Comparison of ENCODE assay signal across 1 cellular context in the genomic region with DNA sequence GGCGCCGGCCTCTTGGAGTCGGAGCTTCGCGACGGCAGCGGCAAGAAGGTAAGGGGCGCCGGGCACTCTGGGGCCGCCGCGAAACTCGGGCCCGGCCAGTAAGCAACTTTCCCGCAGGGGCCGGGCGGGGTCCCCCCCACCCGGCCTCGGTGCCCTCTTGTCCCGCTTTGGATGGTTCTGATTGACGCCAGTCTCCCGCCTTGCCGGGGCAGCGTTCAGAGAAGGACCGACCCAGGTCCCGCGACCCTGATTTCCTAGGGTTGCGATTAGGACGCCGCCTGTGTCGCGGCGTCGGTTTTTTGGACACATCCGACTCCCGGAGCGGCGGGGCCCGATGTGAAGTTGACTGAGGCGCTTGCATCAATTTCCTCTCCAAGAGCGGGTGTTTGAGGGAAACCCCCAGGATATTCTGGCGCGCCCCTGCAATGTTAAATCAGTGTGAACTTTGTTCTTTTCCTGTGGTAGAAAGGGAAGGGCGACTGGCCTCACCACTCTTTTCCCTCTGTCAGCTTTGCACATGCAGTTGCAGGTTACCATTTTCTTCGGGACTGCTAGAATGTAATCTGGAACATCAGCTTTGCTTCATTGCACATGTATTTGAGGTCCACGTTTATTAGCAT.
A peak's percentile ranks its signal among the peaks of the same experiment; 100 is the strongest.
TF ChIP-seq lines count a peak whose summit lies in the region.

No MANE protein-coding gene starts in this region.

TF ChIP-seq in HepG2, 621 proteins besides CTCF, POLR2A, EP300 and RAD21 (continued from another document and continues in another):
- TF ChIP-seq, protein P1, sequence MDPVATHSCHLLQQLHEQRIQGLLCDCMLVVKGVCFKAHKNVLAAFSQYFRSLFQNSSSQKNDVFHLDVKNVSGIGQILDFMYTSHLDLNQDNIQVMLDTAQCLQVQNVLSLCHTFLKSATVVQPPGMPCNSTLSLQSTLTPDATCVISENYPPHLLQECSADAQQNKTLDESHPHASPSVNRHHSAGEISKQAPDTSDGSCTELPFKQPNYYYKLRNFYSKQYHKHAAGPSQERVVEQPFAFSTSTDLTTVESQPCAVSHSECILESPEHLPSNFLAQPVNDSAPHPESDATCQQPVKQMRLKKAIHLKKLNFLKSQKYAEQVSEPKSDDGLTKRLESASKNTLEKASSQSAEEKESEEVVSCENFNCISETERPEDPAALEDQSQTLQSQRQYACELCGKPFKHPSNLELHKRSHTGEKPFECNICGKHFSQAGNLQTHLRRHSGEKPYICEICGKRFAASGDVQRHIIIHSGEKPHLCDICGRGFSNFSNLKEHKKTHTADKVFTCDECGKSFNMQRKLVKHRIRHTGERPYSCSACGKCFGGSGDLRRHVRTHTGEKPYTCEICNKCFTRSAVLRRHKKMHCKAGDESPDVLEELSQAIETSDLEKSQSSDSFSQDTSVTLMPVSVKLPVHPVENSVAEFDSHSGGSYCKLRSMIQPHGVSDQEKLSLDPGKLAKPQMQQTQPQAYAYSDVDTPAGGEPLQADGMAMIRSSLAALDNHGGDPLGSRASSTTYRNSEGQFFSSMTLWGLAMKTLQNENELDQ (CRISPR knock-in tag; IDR thresholded peaks at IDR 0.05; ENCODE audit: borderline replicate concordance), result no peak
- TF ChIP-seq HOXA5 (CRISPR knock-in tag; IDR thresholded peaks at IDR 0.05) (no peak), CEBPG (CRISPR knock-in tag; IDR thresholded peaks at IDR 0.05) (peak; percentile 67), NFYC (CRISPR knock-in tag; IDR thresholded peaks at IDR 0.05) (no peak), POLR2AphosphoS5 (IDR thresholded peaks at IDR 0.05; ENCODE audit: low read depth, low read length) (peak; percentile 44), ZNF234 (CRISPR knock-in tag; conservative IDR thresholded peaks at IDR 0.05) (no peak), ZNF160 (CRISPR knock-in tag; IDR thresholded peaks at IDR 0.05) (no peak), ISL2 (CRISPR knock-in tag; IDR thresholded peaks at IDR 0.05) (no peak), HNF4A (CRISPR knock-in tag; IDR thresholded peaks at IDR 0.05) (peak; percentile 87), PCBP1 (IDR thresholded peaks at IDR 0.05; ENCODE audit: borderline replicate concordance, low read depth, low read length) (0 out of 2 replicates have a peak, but pooled peaks have one; percentile 24), AGO2 (optimal IDR thresholded peaks at IDR 0.05; ENCODE audit: low read depth, low read length) (no peak), ETV5 (CRISPR knock-in tag; IDR thresholded peaks at IDR 0.05; ENCODE audit: borderline replicate concordance) (peak; percentile 51; the same call in 1 of the 2 replicates), YEATS2 (CRISPR knock-in tag; IDR thresholded peaks at IDR 0.05; ENCODE audit: borderline replicate concordance) (no peak), MBNL3 (CRISPR knock-in tag; conservative IDR thresholded peaks at IDR 0.05) (no peak), MEF2D (CRISPR knock-in tag; IDR thresholded peaks at IDR 0.05) (peak; percentile 51; the same call in 1 of the 2 replicates), NR3C1 (CRISPR knock-in tag; IDR thresholded peaks at IDR 0.05) (no peak), DPF2 (CRISPR knock-in tag; IDR thresholded peaks at IDR 0.05; ENCODE audit: borderline replicate concordance, low read depth) (no peak), HMG20B (CRISPR knock-in tag; conservative IDR thresholded peaks at IDR 0.05) (peak; percentile 29; the same call in 1 of the 2 replicates), PPARG (CRISPR knock-in tag; conservative IDR thresholded peaks at IDR 0.05) (0 out of 2 replicates have a peak, but pooled peaks have one; percentile 8), RXRB (CRISPR knock-in tag; IDR thresholded peaks at IDR 0.05; ENCODE audit: borderline replicate concordance) (peak; percentile 39; the same call in 1 of the 2 replicates), ZBTB20 (CRISPR knock-in tag; IDR thresholded peaks at IDR 0.05; ENCODE audit: borderline replicate concordance, low read depth) (0 out of 2 replicates have a peak, but pooled peaks have one; percentile 22), FOXA1 (IDR thresholded peaks at IDR 0.05) (no peak), FOXA1 (CRISPR knock-in tag; IDR thresholded peaks at IDR 0.05) (no peak), NONO (IDR thresholded peaks at IDR 0.05) (no peak), NONO (CRISPR knock-in tag; conservative IDR thresholded peaks at IDR 0.05) (no peak), RBM22 (optimal IDR thresholded peaks at IDR 0.05; ENCODE audit: low read length) (no peak), ZNF10 (CRISPR knock-in tag; IDR thresholded peaks at IDR 0.05; ENCODE audit: borderline replicate concordance, low read depth) (no peak), PHF21A (CRISPR knock-in tag; IDR thresholded peaks at IDR 0.05) (peak; percentile 96), ASH2L (IDR thresholded peaks at IDR 0.05; ENCODE audit: insufficient read length, low read depth, low read length) (peak; percentile 14), GFI1 (CRISPR knock-in tag; IDR thresholded peaks at IDR 0.05; ENCODE audit: borderline replicate concordance) (peak; percentile 49), ZNF768 (CRISPR knock-in tag; IDR thresholded peaks at IDR 0.05) (no peak), CENPX (CRISPR knock-in tag; IDR thresholded peaks at IDR 0.05) (no peak), RNF2 (conservative IDR thresholded peaks at IDR 0.05; ENCODE audit: low read depth) (no peak; the same call in 1 of the 2 replicates), ZNF354B (CRISPR knock-in tag; IDR thresholded peaks at IDR 0.05) (no peak)
- TF ChIP-seq, protein P2, sequence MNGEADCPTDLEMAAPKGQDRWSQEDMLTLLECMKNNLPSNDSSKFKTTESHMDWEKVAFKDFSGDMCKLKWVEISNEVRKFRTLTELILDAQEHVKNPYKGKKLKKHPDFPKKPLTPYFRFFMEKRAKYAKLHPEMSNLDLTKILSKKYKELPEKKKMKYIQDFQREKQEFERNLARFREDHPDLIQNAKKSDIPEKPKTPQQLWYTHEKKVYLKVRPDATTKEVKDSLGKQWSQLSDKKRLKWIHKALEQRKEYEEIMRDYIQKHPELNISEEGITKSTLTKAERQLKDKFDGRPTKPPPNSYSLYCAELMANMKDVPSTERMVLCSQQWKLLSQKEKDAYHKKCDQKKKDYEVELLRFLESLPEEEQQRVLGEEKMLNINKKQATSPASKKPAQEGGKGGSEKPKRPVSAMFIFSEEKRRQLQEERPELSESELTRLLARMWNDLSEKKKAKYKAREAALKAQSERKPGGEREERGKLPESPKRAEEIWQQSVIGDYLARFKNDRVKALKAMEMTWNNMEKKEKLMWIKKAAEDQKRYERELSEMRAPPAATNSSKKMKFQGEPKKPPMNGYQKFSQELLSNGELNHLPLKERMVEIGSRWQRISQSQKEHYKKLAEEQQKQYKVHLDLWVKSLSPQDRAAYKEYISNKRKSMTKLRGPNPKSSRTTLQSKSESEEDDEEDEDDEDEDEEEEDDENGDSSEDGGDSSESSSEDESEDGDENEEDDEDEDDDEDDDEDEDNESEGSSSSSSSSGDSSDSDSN (CRISPR knock-in tag; IDR thresholded peaks at IDR 0.05), result no peak
- TF ChIP-seq, protein P3, sequence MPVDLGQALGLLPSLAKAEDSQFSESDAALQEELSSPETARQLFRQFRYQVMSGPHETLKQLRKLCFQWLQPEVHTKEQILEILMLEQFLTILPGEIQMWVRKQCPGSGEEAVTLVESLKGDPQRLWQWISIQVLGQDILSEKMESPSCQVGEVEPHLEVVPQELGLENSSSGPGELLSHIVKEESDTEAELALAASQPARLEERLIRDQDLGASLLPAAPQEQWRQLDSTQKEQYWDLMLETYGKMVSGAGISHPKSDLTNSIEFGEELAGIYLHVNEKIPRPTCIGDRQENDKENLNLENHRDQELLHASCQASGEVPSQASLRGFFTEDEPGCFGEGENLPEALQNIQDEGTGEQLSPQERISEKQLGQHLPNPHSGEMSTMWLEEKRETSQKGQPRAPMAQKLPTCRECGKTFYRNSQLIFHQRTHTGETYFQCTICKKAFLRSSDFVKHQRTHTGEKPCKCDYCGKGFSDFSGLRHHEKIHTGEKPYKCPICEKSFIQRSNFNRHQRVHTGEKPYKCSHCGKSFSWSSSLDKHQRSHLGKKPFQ (CRISPR knock-in tag; IDR thresholded peaks at IDR 0.05; ENCODE audit: insufficient replicate concordance), result no peak
- TF ChIP-seq, protein P4, sequence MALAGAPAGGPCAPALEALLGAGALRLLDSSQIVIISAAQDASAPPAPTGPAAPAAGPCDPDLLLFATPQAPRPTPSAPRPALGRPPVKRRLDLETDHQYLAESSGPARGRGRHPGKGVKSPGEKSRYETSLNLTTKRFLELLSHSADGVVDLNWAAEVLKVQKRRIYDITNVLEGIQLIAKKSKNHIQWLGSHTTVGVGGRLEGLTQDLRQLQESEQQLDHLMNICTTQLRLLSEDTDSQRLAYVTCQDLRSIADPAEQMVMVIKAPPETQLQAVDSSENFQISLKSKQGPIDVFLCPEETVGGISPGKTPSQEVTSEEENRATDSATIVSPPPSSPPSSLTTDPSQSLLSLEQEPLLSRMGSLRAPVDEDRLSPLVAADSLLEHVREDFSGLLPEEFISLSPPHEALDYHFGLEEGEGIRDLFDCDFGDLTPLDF (CRISPR knock-in tag; IDR thresholded peaks at IDR 0.05), result peak; percentile 71; the same call in 1 of the 2 replicates
- TF ChIP-seq, protein P5, sequence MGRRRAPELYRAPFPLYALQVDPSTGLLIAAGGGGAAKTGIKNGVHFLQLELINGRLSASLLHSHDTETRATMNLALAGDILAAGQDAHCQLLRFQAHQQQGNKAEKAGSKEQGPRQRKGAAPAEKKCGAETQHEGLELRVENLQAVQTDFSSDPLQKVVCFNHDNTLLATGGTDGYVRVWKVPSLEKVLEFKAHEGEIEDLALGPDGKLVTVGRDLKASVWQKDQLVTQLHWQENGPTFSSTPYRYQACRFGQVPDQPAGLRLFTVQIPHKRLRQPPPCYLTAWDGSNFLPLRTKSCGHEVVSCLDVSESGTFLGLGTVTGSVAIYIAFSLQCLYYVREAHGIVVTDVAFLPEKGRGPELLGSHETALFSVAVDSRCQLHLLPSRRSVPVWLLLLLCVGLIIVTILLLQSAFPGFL (CRISPR knock-in tag; IDR thresholded peaks at IDR 0.05), result no peak
- TF ChIP-seq, protein P6, sequence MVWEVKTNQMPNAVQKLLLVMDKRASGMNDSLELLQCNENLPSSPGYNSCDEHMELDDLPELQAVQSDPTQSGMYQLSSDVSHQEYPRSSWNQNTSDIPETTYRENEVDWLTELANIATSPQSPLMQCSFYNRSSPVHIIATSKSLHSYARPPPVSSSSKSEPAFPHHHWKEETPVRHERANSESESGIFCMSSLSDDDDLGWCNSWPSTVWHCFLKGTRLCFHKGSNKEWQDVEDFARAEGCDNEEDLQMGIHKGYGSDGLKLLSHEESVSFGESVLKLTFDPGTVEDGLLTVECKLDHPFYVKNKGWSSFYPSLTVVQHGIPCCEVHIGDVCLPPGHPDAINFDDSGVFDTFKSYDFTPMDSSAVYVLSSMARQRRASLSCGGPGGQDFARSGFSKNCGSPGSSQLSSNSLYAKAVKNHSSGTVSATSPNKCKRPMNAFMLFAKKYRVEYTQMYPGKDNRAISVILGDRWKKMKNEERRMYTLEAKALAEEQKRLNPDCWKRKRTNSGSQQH (CRISPR knock-in tag; IDR thresholded peaks at IDR 0.05; ENCODE audit: low read depth), result no peak
- TF ChIP-seq, protein P7, sequence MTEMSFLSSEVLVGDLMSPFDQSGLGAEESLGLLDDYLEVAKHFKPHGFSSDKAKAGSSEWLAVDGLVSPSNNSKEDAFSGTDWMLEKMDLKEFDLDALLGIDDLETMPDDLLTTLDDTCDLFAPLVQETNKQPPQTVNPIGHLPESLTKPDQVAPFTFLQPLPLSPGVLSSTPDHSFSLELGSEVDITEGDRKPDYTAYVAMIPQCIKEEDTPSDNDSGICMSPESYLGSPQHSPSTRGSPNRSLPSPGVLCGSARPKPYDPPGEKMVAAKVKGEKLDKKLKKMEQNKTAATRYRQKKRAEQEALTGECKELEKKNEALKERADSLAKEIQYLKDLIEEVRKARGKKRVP (CRISPR knock-in tag; IDR thresholded peaks at IDR 0.05), result no peak; a peak in 1 of 4 replicates
- TF ChIP-seq, protein P8, sequence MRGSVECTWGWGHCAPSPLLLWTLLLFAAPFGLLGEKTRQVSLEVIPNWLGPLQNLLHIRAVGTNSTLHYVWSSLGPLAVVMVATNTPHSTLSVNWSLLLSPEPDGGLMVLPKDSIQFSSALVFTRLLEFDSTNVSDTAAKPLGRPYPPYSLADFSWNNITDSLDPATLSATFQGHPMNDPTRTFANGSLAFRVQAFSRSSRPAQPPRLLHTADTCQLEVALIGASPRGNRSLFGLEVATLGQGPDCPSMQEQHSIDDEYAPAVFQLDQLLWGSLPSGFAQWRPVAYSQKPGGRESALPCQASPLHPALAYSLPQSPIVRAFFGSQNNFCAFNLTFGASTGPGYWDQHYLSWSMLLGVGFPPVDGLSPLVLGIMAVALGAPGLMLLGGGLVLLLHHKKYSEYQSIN (CRISPR knock-in tag; IDR thresholded peaks at IDR 0.05; ENCODE audit: borderline replicate concordance), result no peak
- TF ChIP-seq, protein P9, sequence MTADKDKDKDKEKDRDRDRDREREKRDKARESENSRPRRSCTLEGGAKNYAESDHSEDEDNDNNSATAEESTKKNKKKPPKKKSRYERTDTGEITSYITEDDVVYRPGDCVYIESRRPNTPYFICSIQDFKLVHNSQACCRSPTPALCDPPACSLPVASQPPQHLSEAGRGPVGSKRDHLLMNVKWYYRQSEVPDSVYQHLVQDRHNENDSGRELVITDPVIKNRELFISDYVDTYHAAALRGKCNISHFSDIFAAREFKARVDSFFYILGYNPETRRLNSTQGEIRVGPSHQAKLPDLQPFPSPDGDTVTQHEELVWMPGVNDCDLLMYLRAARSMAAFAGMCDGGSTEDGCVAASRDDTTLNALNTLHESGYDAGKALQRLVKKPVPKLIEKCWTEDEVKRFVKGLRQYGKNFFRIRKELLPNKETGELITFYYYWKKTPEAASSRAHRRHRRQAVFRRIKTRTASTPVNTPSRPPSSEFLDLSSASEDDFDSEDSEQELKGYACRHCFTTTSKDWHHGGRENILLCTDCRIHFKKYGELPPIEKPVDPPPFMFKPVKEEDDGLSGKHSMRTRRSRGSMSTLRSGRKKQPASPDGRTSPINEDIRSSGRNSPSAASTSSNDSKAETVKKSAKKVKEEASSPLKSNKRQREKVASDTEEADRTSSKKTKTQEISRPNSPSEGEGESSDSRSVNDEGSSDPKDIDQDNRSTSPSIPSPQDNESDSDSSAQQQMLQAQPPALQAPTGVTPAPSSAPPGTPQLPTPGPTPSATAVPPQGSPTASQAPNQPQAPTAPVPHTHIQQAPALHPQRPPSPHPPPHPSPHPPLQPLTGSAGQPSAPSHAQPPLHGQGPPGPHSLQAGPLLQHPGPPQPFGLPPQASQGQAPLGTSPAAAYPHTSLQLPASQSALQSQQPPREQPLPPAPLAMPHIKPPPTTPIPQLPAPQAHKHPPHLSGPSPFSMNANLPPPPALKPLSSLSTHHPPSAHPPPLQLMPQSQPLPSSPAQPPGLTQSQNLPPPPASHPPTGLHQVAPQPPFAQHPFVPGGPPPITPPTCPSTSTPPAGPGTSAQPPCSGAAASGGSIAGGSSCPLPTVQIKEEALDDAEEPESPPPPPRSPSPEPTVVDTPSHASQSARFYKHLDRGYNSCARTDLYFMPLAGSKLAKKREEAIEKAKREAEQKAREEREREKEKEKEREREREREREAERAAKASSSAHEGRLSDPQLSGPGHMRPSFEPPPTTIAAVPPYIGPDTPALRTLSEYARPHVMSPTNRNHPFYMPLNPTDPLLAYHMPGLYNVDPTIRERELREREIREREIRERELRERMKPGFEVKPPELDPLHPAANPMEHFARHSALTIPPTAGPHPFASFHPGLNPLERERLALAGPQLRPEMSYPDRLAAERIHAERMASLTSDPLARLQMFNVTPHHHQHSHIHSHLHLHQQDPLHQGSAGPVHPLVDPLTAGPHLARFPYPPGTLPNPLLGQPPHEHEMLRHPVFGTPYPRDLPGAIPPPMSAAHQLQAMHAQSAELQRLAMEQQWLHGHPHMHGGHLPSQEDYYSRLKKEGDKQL (CRISPR knock-in tag; IDR thresholded peaks at IDR 0.05; ENCODE audit: low read depth), result no peak
